In genomic region chr1:209931141-209931540, GRCh38 we compare ENCODE assay signal across 37 cellular contexts. TPM values are rescaled to one million over a fixed set of nuclear protein-coding genes. Genes with fewer than 3 reads are reported as not detected.
"Had no signal": no experiment of that assay in that cellular context is flagged by ENCODE, and none has a peak within 500 bp of the region (broad histone marks: within the 10 kb centered on the region; RNA-seq: fewer than 3 reads in every experiment).

No MANE protein-coding gene starts in this region.

- H3K27ac Mint-ChIP-seq: activated CD4-positive, alpha-beta memory T cell treated with anti-CD3 and anti-CD28 coated beads, Interleukin-2, amount 10 ng/mL, durations not matched to agents 7 days and 5 days; activated CD4-positive, alpha-beta T cell treated with anti-CD3 and anti-CD28 coated beads for 36 hours; activated CD4-positive, alpha-beta T cell treated with anti-CD3 and anti-CD28 coated beads, Interleukin-2, amount 10 ng/mL, durations not matched to agents 7 days and 5 days; activated CD8-positive, alpha-beta T cell treated with anti-CD3 and anti-CD28 coated beads, Interleukin-2, amount 10 ng/mL, durations not matched to agents 7 days and 5 days; activated naive CD4-positive, alpha-beta T cell treated with anti-CD3 and anti-CD28 coated beads for 36 hours; activated naive CD4-positive, alpha-beta T cell treated with anti-CD3 and anti-CD28 coated beads, Interleukin-2, amount 50 U/mL, for 72 hours; activated naive CD8-positive, alpha-beta T cell treated with anti-CD3 and anti-CD28 coated beads for 36 hours; activated T-cell treated with anti-CD3 and anti-CD28 coated beads, Interleukin-2, amount 50 U/mL, for 72 hours; activated T-helper 1 cell treated with anti-CD3 and anti-CD28 coated beads, Interleukin-12 subunit alpha, Interleukin-12 subunit beta, Interleukin-2, Interleukin-4 antibody, amounts not matched to agents 30 ng/mL and 10 ng/mL and 1 ng/mL, durations not matched to agents 14 hours and 24 hours and 36 hours; activated T-helper 17 cell treated with anti-CD3 and anti-CD28 coated beads, Interleukin-2, amount 50 U/mL, for 72 hours; T-helper 1 cell treated with Interleukin-12 subunit alpha and Interleukin-12 subunit beta and Interleukin-4 antibody, amounts not matched to agents 30 μg/mL and 1 μg/mL, for 36 hours; T-helper 2 cell treated with Interferon-gamma antibody and Interleukin-4, amounts not matched to agents 5 μg/mL and 100 μg/mL, for 36 hours; WTC11 had no signal

- H3K4me1 Mint-ChIP-seq: activated CD4-positive, alpha-beta memory T cell treated with anti-CD3 and anti-CD28 coated beads, Interleukin-2, amount 10 ng/mL, durations not matched to agents 7 days and 5 days; activated CD4-positive, alpha-beta T cell treated with anti-CD3 and anti-CD28 coated beads for 36 hours; activated CD4-positive, alpha-beta T cell treated with anti-CD3 and anti-CD28 coated beads, Interleukin-2, amount 10 ng/mL, durations not matched to agents 7 days and 5 days; activated naive CD8-positive, alpha-beta T cell treated with anti-CD3 and anti-CD28 coated beads for 36 hours; activated T-helper 17 cell treated with anti-CD3 and anti-CD28 coated beads, Interleukin-2, amount 50 U/mL, for 72 hours had no signal

- H3K9me3 Mint-ChIP-seq: activated CD4-positive, alpha-beta memory T cell treated with anti-CD3 and anti-CD28 coated beads, Interleukin-2, amount 10 ng/mL, durations not matched to agents 7 days and 5 days; activated CD4-positive, alpha-beta T cell treated with anti-CD3 and anti-CD28 coated beads, Interleukin-2, amount 10 ng/mL, durations not matched to agents 7 days and 5 days; activated naive CD4-positive, alpha-beta T cell treated with anti-CD3 and anti-CD28 coated beads for 36 hours; activated naive CD4-positive, alpha-beta T cell treated with anti-CD3 and anti-CD28 coated beads, Interleukin-2, amount 50 U/mL, for 72 hours; activated naive CD8-positive, alpha-beta T cell treated with anti-CD3 and anti-CD28 coated beads for 36 hours; activated T-cell treated with anti-CD3 and anti-CD28 coated beads, Interleukin-2, amount 50 U/mL, for 4 hours; activated T-cell treated with anti-CD3 and anti-CD28 coated beads, Interleukin-2, amount 50 U/mL, for 72 hours; activated T-helper 1 cell treated with anti-CD3 and anti-CD28 coated beads, Interleukin-12 subunit alpha, Interleukin-12 subunit beta, Interleukin-2, Interleukin-4 antibody, amounts not matched to agents 30 ng/mL and 10 ng/mL and 1 ng/mL, durations not matched to agents 14 hours and 24 hours and 36 hours; activated T-helper 17 cell treated with anti-CD3 and anti-CD28 coated beads, Interleukin-2, amount 50 U/mL, for 72 hours; T-helper 1 cell treated with Interleukin-12 subunit alpha and Interleukin-12 subunit beta and Interleukin-4 antibody, amounts not matched to agents 30 μg/mL and 1 μg/mL, for 36 hours; T-helper 2 cell treated with Interferon-gamma antibody and Interleukin-4, amounts not matched to agents 5 μg/mL and 100 μg/mL, for 36 hours; WTC11 had no signal

- DNase-seq: activated CD4-positive, alpha-beta memory T cell treated with anti-CD3 and anti-CD28 coated beads, Interleukin-2, amount 10 ng/mL, durations not matched to agents 7 days and 5 days; activated CD4-positive, alpha-beta T cell treated with anti-CD3 and anti-CD28 coated beads for 1 hour; activated CD4-positive, alpha-beta T cell treated with anti-CD3 and anti-CD28 coated beads for 36 hours; activated CD4-positive, alpha-beta T cell treated with anti-CD3 and anti-CD28 coated beads for 48 hours; activated CD4-positive, alpha-beta T cell treated with anti-CD3 and anti-CD28 coated beads, Interleukin-2, amount 10 ng/mL, durations not matched to agents 7 days and 5 days; activated CD4-positive, alpha-beta T cell treated with anti-CD3 and anti-CD28 coated beads, Interleukin-2, amount 50 U/mL, for 48 hours; activated CD4-positive, CD25-positive, alpha-beta regulatory T cell; activated CD8-positive, alpha-beta memory T cell treated with anti-CD3 and anti-CD28 coated beads for 24 hours; activated CD8-positive, alpha-beta memory T cell treated with anti-CD3 and anti-CD28 coated beads, Interleukin-2, amount 50 U/mL, for 4 hours; activated CD8-positive, alpha-beta T cell treated with anti-CD3 and anti-CD28 coated beads, Interleukin-2, amount 10 ng/mL, durations not matched to agents 7 days and 5 days; activated effector memory CD4-positive, alpha-beta T cell treated with anti-CD3 and anti-CD28 coated beads, Interleukin-2, amount 50 U/mL, for 16 hours; activated gamma-delta T cell treated with Interleukin-2 at 50 U/mL for 16 hours; activated naive CD4-positive, alpha-beta T cell; activated naive CD4-positive, alpha-beta T cell treated with anti-CD3 and anti-CD28 coated beads for 36 hours; activated naive CD4-positive, alpha-beta T cell treated with anti-CD3 and anti-CD28 coated beads, Interleukin-2, amount 50 U/mL, for 16 hours; activated naive CD8-positive, alpha-beta T cell treated with anti-CD3 and anti-CD28 coated beads for 36 hours; activated T-cell treated with anti-CD3 and anti-CD28 coated beads for 4 hours; activated T-cell treated with anti-CD3 and anti-CD28 coated beads, Interleukin-2, amount 50 U/mL, for 1 hour; activated T-cell treated with anti-CD3 and anti-CD28 coated beads, Interleukin-2, amount 50 U/mL, for 4 hours; activated T-cell treated with anti-CD3 and anti-CD28 coated beads, Interleukin-2, amount 50 U/mL, for 72 hours; adrenal gland; amniotic stem cell; aorta; body of pancreas; brain microvascular endothelial cell; central memory CD4-positive, alpha-beta T cell; T-helper 1 cell; T-helper 2 cell; T-helper 9 cell; WERI-Rb-1 had no signal

- ATAC-seq: activated CD4-positive, alpha-beta T cell treated with anti-CD3 and anti-CD28 coated beads for 36 hours; activated CD4-positive, CD25-positive, alpha-beta regulatory T cell treated with anti-CD3 and anti-CD28 coated beads, Interleukin-2, amount 50 U/mL, for 24 hours; activated CD8-positive, alpha-beta T cell treated with anti-CD3 and anti-CD28 coated beads, Interleukin-2, amount 10 ng/mL, durations not matched to agents 7 days and 5 days; activated naive CD4-positive, alpha-beta T cell treated with anti-CD3 and anti-CD28 coated beads, Interleukin-2, amount 50 U/mL, for 72 hours; activated T-cell treated with anti-CD3 and anti-CD28 coated beads, Interleukin-2, amount 50 U/mL, for 4 hours; activated T-cell treated with anti-CD3 and anti-CD28 coated beads, Interleukin-2, amount 50 U/mL, for 72 hours; activated T-helper 17 cell treated with anti-CD3 and anti-CD28 coated beads, Interleukin-2, amount 50 U/mL, for 72 hours; body of pancreas; WTC11 had no signal

- H3K36me3 Mint-ChIP-seq: activated naive CD4-positive, alpha-beta T cell treated with anti-CD3 and anti-CD28 coated beads, Interleukin-2, amount 50 U/mL, for 72 hours; activated naive CD8-positive, alpha-beta T cell treated with anti-CD3 and anti-CD28 coated beads for 36 hours; WTC11 had no signal

- H3K4me3 Mint-ChIP-seq: activated CD4-positive, alpha-beta memory T cell treated with anti-CD3 and anti-CD28 coated beads, Interleukin-2, amount 10 ng/mL, durations not matched to agents 7 days and 5 days; activated CD4-positive, alpha-beta T cell treated with anti-CD3 and anti-CD28 coated beads for 36 hours; activated CD4-positive, alpha-beta T cell treated with anti-CD3 and anti-CD28 coated beads, Interleukin-2, amount 10 ng/mL, durations not matched to agents 7 days and 5 days; activated CD8-positive, alpha-beta T cell treated with anti-CD3 and anti-CD28 coated beads, Interleukin-2, amount 10 ng/mL, durations not matched to agents 7 days and 5 days; activated naive CD4-positive, alpha-beta T cell treated with anti-CD3 and anti-CD28 coated beads for 36 hours; activated naive CD8-positive, alpha-beta T cell treated with anti-CD3 and anti-CD28 coated beads for 36 hours; activated T-cell treated with anti-CD3 and anti-CD28 coated beads, Interleukin-2, amount 50 U/mL, for 4 hours; activated T-cell treated with anti-CD3 and anti-CD28 coated beads, Interleukin-2, amount 50 U/mL, for 72 hours; activated T-helper 1 cell treated with anti-CD3 and anti-CD28 coated beads, Interleukin-12 subunit alpha, Interleukin-12 subunit beta, Interleukin-2, Interleukin-4 antibody, amounts not matched to agents 30 ng/mL and 10 ng/mL and 1 ng/mL, durations not matched to agents 14 hours and 24 hours and 36 hours; activated T-helper 17 cell treated with anti-CD3 and anti-CD28 coated beads, Interleukin-2, amount 50 U/mL, for 72 hours; T-helper 1 cell treated with Interleukin-12 subunit alpha and Interleukin-12 subunit beta and Interleukin-4 antibody, amounts not matched to agents 30 μg/mL and 1 μg/mL, for 36 hours; T-helper 2 cell treated with Interferon-gamma antibody and Interleukin-4, amounts not matched to agents 5 μg/mL and 100 μg/mL, for 36 hours; WTC11 had no signal

RNA-seq across cellular contexts. Expression of gene SYT14, which starts 6.9 kb away (rescaled TPM):
- total RNA-seq: activated CD4-positive, alpha-beta memory T cell treated with anti-CD3 and anti-CD28 coated beads, Interleukin-2, amount 10 ng/mL, durations not matched to agents 7 days and 5 days; activated CD4-positive, alpha-beta T cell treated with anti-CD3 and anti-CD28 coated beads for 36 hours; activated CD4-positive, alpha-beta T cell treated with anti-CD3 and anti-CD28 coated beads, Interleukin-2, amount 10 ng/mL, durations not matched to agents 7 days and 5 days; activated CD8-positive, alpha-beta T cell treated with anti-CD3 and anti-CD28 coated beads, Interleukin-2, amount 10 ng/mL, durations not matched to agents 7 days and 5 days; activated naive CD4-positive, alpha-beta T cell treated with anti-CD3 and anti-CD28 coated beads for 36 hours; activated naive CD4-positive, alpha-beta T cell treated with anti-CD3 and anti-CD28 coated beads, Interleukin-2, amount 50 U/mL, for 72 hours; activated naive CD8-positive, alpha-beta T cell treated with anti-CD3 and anti-CD28 coated beads for 36 hours; activated T-cell treated with anti-CD3 and anti-CD28 coated beads, Interleukin-2, amount 50 U/mL, for 4 hours; activated T-cell treated with anti-CD3 and anti-CD28 coated beads, Interleukin-2, amount 50 U/mL, for 72 hours; activated T-helper 1 cell treated with anti-CD3 and anti-CD28 coated beads, Interleukin-12 subunit alpha, Interleukin-12 subunit beta, Interleukin-2, Interleukin-4 antibody, amounts not matched to agents 30 ng/mL and 10 ng/mL and 1 ng/mL, durations not matched to agents 14 hours and 24 hours and 36 hours; activated T-helper 17 cell treated with anti-CD3 and anti-CD28 coated beads, Interleukin-2, amount 50 U/mL, for 72 hours; aorta had no signal
